In genomic region chr6:42877695-42878094, GRCh38 we compare ENCODE assay signal across 12 cellular contexts. TPM values are rescaled to one million over a fixed set of nuclear protein-coding genes. Genes with fewer than 3 reads are reported as not detected.
DNase-seq lines count a peak whose midpoint lies in the region; ATAC-seq and TF ChIP-seq lines count a peak whose summit lies in the region.
"Had no signal": no experiment of that assay in that cellular context is flagged by ENCODE, and none has a peak within 500 bp of the region (broad histone marks: within the 10 kb centered on the region; RNA-seq: fewer than 3 reads in every experiment).

No MANE protein-coding gene starts in this region.

- 32% methylated on average over 3 of the region's 3 CpGs for WGBS in liver
- 57 to 79% methylated on average over 3 of the region's 3 CpGs for WGBS in thyroid gland, 2 donors

- H3K4me1 ChIP-seq in liver (ENCODE audit: control insufficient read depth in 4 of 4, insufficient read depth in 4 of 4, low read length in 3 of 4) (peaks cover 4 to 19% (median 13%) of the 10 kb centered on the region in 4 donors), thyroid gland (peaks cover 6 to 20% of the 10 kb centered on the region in 2 donors)

- intact Hi-C loops in activated CD8-positive, alpha-beta T cell treated with anti-CD3 and anti-CD28 coated beads for 36 hours (cut with micrococcal nuclease), result loop anchor here (5.0 to 10.0 kb wide), 2 partner anchors 133 to 215 kb away; partner anchors contain the start of gene TBCC
- intact Hi-C loops in thyroid gland (cut with DNase I), result loop anchor here (5.0 to 10.0 kb wide), 2 partner anchors 153 to 215 kb away; partner anchors contain the start of gene PRPH2

- H3K9me3 ChIP-seq in liver (ENCODE audit: control insufficient read depth in 4 of 4, low read length in 3 of 4), result no peaks in the 10 kb centered on the region
- H3K9me3 ChIP-seq in thyroid gland, result no peaks in the 10 kb centered on the region
- H3K9me3 ChIP-seq in MG63, result no peaks in the 10 kb centered on the region

- POLR2A ChIA-PET in activated CD8-positive, alpha-beta T cell treated with anti-CD3 and anti-CD28 coated beads for 36 hours (lab: Charles Lee), result interaction anchor here (0.8 to 5.2 kb wide), 3 partner anchors 13 to 510 kb away, joined by 4 to 50 read pairs (median 38); partner anchors contain the start of gene TBCC

- H3K27me3 ChIP-seq in liver (ENCODE audit: control insufficient read depth in 4 of 4, insufficient read depth in 4 of 4, low read length in 3 of 4) (no peaks in the 10 kb centered on the region), thyroid gland (no peaks in the 10 kb centered on the region), MG63 (no peaks in the 10 kb centered on the region)

- peaks cover 5% of the 10 kb centered on the region for H3K36me3 Mint-ChIP-seq in activated naive CD4-positive, alpha-beta T cell treated with anti-CD3 and anti-CD28 coated beads, Interleukin-2, amount 10 ng/mL, durations not matched to agents 7 days and 5 days
- H3K36me3 Mint-ChIP-seq in activated CD8-positive, alpha-beta T cell treated with anti-CD3 and anti-CD28 coated beads for 36 hours (ENCODE audit: low read depth), result peaks cover 14% of the 10 kb centered on the region

- H3K27ac Mint-ChIP-seq in activated naive CD4-positive, alpha-beta T cell treated with anti-CD3 and anti-CD28 coated beads, Interleukin-2, amount 10 ng/mL, durations not matched to agents 7 days and 5 days, result peak overlapping the region; percentile 67
- no peak overlapping the region for H3K27ac Mint-ChIP-seq in activated CD8-positive, alpha-beta T cell treated with anti-CD3 and anti-CD28 coated beads for 36 hours

- TF ChIP-seq POLR2A in thyroid gland (IDR thresholded peaks at IDR 0.05), result no peak

- peaks cover 0 to 4% (median 0%) of the 10 kb centered on the region in 4 donors for H3K36me3 ChIP-seq in liver (ENCODE audit: control insufficient read depth in 4 of 4, insufficient read depth in 3 of 4, low read depth in 1 of 4, low read length in 3 of 4)
- H3K36me3 ChIP-seq in thyroid gland, result peaks cover 3 to 4% of the 10 kb centered on the region in 2 donors
- peaks cover 20% of the 10 kb centered on the region for H3K36me3 ChIP-seq in MG63

- ATAC-seq in activated CD8-positive, alpha-beta T cell treated with anti-CD3 and anti-CD28 coated beads for 36 hours, result no peak
- no peak for ATAC-seq in HG03432 (IDR thresholded peaks at IDR 0.05; ENCODE audit: unreplicated experiment)

- TF ChIP-seq CTCF in activated CD8-positive, alpha-beta T cell treated with anti-CD3 and anti-CD28 coated beads for 36 hours (IDR thresholded peaks at IDR 0.05), result no peak
- TF ChIP-seq CTCF in liver (IDR thresholded peaks at IDR 0.05; ENCODE audit: low read depth, low read length, missing input control) (no peak), thyroid gland (IDR thresholded peaks at IDR 0.05) (no peak)

- H3K27ac ChIP-seq in liver (ENCODE audit: low read depth in 1 of 2, low read length in 2 of 2), result peak overlapping the region; percentile 31 to 58
- peak overlapping the region in 2 of 3 donors; percentile 40 to 44 for H3K27ac ChIP-seq in thyroid gland

- H3K4me1 Mint-ChIP-seq in activated naive CD4-positive, alpha-beta T cell treated with anti-CD3 and anti-CD28 coated beads, Interleukin-2, amount 10 ng/mL, durations not matched to agents 7 days and 5 days, result peaks cover 29% of the 10 kb centered on the region
- H3K4me1 Mint-ChIP-seq in activated CD8-positive, alpha-beta T cell treated with anti-CD3 and anti-CD28 coated beads for 36 hours (ENCODE audit: low read depth), result peaks cover 5% of the 10 kb centered on the region

- H3K4me3 ChIP-seq in liver (ENCODE audit: low read depth in 1 of 3, low read length in 3 of 3), result no peak overlapping the region
- H3K4me3 ChIP-seq in thyroid gland (replicated peaks in 1 of 3), result no peak overlapping the region
- no peak overlapping the region for H3K4me3 ChIP-seq in MG63

- no peak overlapping the region for H3K9ac ChIP-seq in liver (ENCODE audit: low read depth in 1 of 2, low read length in 2 of 2)

- H3K9me3 Mint-ChIP-seq in activated naive CD4-positive, alpha-beta T cell treated with anti-CD3 and anti-CD28 coated beads, Interleukin-2, amount 10 ng/mL, durations not matched to agents 7 days and 5 days, result no peaks in the 10 kb centered on the region
- no peaks in the 10 kb centered on the region for H3K9me3 Mint-ChIP-seq in activated CD8-positive, alpha-beta T cell treated with anti-CD3 and anti-CD28 coated beads for 36 hours

- DNase-seq in activated naive CD4-positive, alpha-beta T cell treated with anti-CD3 and anti-CD28 coated beads, Interleukin-2, amount 10 ng/mL, durations not matched to agents 7 days and 5 days, result no peak
- no peak for DNase-seq in activated naive CD4-positive, alpha-beta T cell treated with anti-CD3 and anti-CD28 coated beads, Interleukin-2, amount 50 U/mL, for 16 hours
- no peak for DNase-seq in activated CD8-positive, alpha-beta T cell treated with anti-CD3 and anti-CD28 coated beads for 36 hours
- no peak for DNase-seq in thyroid gland
- no peak for DNase-seq in HUDEP-2 (lab: John Stamatoyannopoulos, UW; ENCODE audit: unreplicated experiment in 76 of 76)
- no peak for DNase-seq in MG63
- DNase-seq: effector memory CD4-positive, alpha-beta T cell; NCI-H524 treated with DMSO at 0.1 percent for 48 hours had no signal

- peak overlapping the region; percentile 15 for H3K4me3 Mint-ChIP-seq in activated naive CD4-positive, alpha-beta T cell treated with anti-CD3 and anti-CD28 coated beads, Interleukin-2, amount 10 ng/mL, durations not matched to agents 7 days and 5 days
- H3K4me3 Mint-ChIP-seq in activated CD8-positive, alpha-beta T cell treated with anti-CD3 and anti-CD28 coated beads for 36 hours, result peak overlapping the region; percentile 24

- CTCF ChIA-PET in activated naive CD4-positive, alpha-beta T cell treated with anti-CD3 and anti-CD28 coated beads, Interleukin-2, amount 10 ng/mL, durations not matched to agents 7 days and 5 days (lab: Charles Lee), result interaction anchor here (0.6 to 5.2 kb wide), 8 partner anchors 9 to 215 kb away, joined by 3 to 38 read pairs (median 3); no protein-coding TSS in a partner anchor
- CTCF ChIA-PET in activated CD8-positive, alpha-beta T cell treated with anti-CD3 and anti-CD28 coated beads for 36 hours (lab: Charles Lee), result interaction anchor here (0.7 to 3.1 kb wide), 9 partner anchors 21 to 313 kb away, joined by 3 to 19 read pairs (median 3); partner anchors contain the start of gene UBR2

- no peak for TF ChIP-seq RAD21 in liver (IDR thresholded peaks at IDR 0.05)

- H3K27me3 Mint-ChIP-seq in activated naive CD4-positive, alpha-beta T cell treated with anti-CD3 and anti-CD28 coated beads, Interleukin-2, amount 10 ng/mL, durations not matched to agents 7 days and 5 days, result no peaks in the 10 kb centered on the region
- no peaks in the 10 kb centered on the region for H3K27me3 Mint-ChIP-seq in activated CD8-positive, alpha-beta T cell treated with anti-CD3 and anti-CD28 coated beads for 36 hours

TF ChIP-seq in liver, 16 proteins besides CTCF, POLR2A, EP300 and RAD21 (continues in another document):
- TF ChIP-seq MAX (IDR thresholded peaks at IDR 0.05) (peak; percentile 38), FOXA2 (IDR thresholded peaks at IDR 0.05) (no peak), ATF3 (IDR thresholded peaks at IDR 0.05) (no peak), EGR1 (IDR thresholded peaks at IDR 0.05; ENCODE audit: low read depth in 2 of 2) (no peak), SP1 (IDR thresholded peaks at IDR 0.05) (peak; percentile 23), ZBTB33 (IDR thresholded peaks at IDR 0.05) (no peak), RXRA (IDR thresholded peaks at IDR 0.05) (peak in 1 of 2 donors; percentile 13), YY1 (IDR thresholded peaks at IDR 0.05) (peak; percentile 29), JUND (IDR thresholded peaks at IDR 0.05) (no peak), HNF4G (IDR thresholded peaks at IDR 0.05) (no peak), NR2F2 (IDR thresholded peaks at IDR 0.05) (no peak), GABPA (IDR thresholded peaks at IDR 0.05 in 1 of 2, conservative IDR thresholded peaks at IDR 0.05 in 1 of 2) (peak in 1 of 2 donors; percentile 69)

RNA-seq across cellular contexts. Expression of gene RPL7L1, which starts 1.7 kb away (rescaled TPM):
- 100 to 1,000 TPM; 135 to 137 TPM for total RNA-seq in activated CD8-positive, alpha-beta T cell treated with anti-CD3 and anti-CD28 coated beads for 36 hours
- 10 to 100 TPM; 51.9 to 63.8 TPM for total RNA-seq in liver
- 10 to 100 TPM; 39.6 to 43.8 TPM for polyA plus RNA-seq in liver
- total RNA-seq in thyroid gland, result 100 to 1,000 TPM in 3 of 4 donors, 10 to 100 TPM in 1; 99.1 to 121 (median 103) TPM
- 73.0 and 90.1 TPM in 2 replicates for total RNA-seq in MG63 (2014; rRNA removed; shearing (Covaris generic); ENCODE audit: low replicate concordance)

RNA-seq across cellular contexts. Expression of gene PTCRA, which starts 38.2 kb away (rescaled TPM):
- not detected for total RNA-seq in activated CD8-positive, alpha-beta T cell treated with anti-CD3 and anti-CD28 coated beads for 36 hours
- total RNA-seq in liver (1 to 10 TPM in 1 of 2 donors, not detected in 1; 1.1 TPM), thyroid gland (not detected)
- polyA plus RNA-seq in liver, result under 1 TPM in 1 of 2 donors, not detected in 1; 0.63 TPM
- not detected in 2 replicates for total RNA-seq in MG63 (2014; rRNA removed; shearing (Covaris generic); ENCODE audit: low replicate concordance)
- total RNA-seq: astrocyte, urinary bladder had no signal
- polyA plus RNA-seq: urinary bladder had no signal

RNA-seq across cellular contexts. Expression of gene CNPY3, which starts 51.6 kb away (rescaled TPM):
- 10 to 100 TPM; 46.2 to 46.8 TPM for total RNA-seq in activated CD8-positive, alpha-beta T cell treated with anti-CD3 and anti-CD28 coated beads for 36 hours
- total RNA-seq in liver (10 to 100 TPM; 17.2 to 18.0 TPM), thyroid gland (10 to 100 TPM; 33.2 to 60.0 (median 45.0) TPM)
- polyA plus RNA-seq in liver, result 10 to 100 TPM; 36.5 to 41.0 TPM
- total RNA-seq in MG63 (2014; rRNA removed; shearing (Covaris generic); ENCODE audit: low replicate concordance), result 25.2 and 27.2 TPM in 2 replicates
